Comparison of ENCODE assay signal across 22 cellular contexts in the genomic region with DNA sequence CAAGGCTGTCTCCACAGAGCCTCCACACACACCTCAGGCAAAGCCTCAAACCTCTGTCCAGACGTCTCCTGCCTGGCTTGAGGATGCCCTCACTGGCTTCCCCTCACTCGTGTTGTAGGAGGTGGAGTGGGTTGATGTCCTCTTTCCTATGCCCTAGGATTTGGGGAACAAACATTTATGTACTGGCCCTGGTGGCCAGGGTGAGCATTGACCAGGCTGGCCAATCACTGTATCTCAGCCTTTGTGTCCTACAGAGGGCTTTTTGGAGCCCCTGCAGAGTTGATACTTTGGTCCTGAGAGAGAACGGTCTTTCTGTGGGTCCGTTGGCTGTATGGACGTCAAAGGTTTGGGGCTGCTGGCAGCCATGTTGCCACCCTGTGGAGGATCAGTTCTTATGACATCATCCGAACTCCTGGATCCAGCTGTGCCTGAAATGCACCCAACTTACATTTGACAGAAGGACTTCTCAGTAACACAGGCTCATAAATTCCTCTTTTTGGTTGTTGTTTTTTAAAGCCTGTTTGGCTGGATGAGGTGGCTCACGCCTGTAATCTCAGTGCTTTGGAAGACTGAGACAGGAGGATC. TPM values are rescaled to one million over a fixed set of nuclear protein-coding genes. Genes with fewer than 3 reads are reported as not detected.
DNase-seq lines count a peak whose midpoint lies in the region; ATAC-seq and TF ChIP-seq lines count a peak whose summit lies in the region.
"Had no signal": no experiment of that assay in that cellular context is flagged by ENCODE, and none has a peak within 500 bp of the region (broad histone marks: within the 10 kb centered on the region; RNA-seq: fewer than 3 reads in every experiment).

No MANE protein-coding gene starts in this region.

- H3K27ac Mint-ChIP-seq in GM23338 (no peak overlapping the region), T-cell (peak overlapping the region in 1 of 2 donors; percentile 11)
- H3K27ac Mint-ChIP-seq: activated naive CD4-positive, alpha-beta T cell treated with anti-CD3 and anti-CD28 coated beads for 36 hours had no signal

- H3K14ac ChIP-seq in mesenchymal stem cell (ENCODE audit: low read length in 2 of 2) = no peak overlapping the region

- H3K4me3 ChIP-seq in BLaER1 (no peak overlapping the region), GM23338 (no peak overlapping the region), astrocyte of the spinal cord (ENCODE audit: low read depth, low read length) (no peak overlapping the region), osteoblast (ENCODE audit: insufficient read depth, low read length) (no peak overlapping the region), mesenchymal stem cell (ENCODE audit: insufficient read depth in 1 of 2, low read depth in 1 of 2, low read length in 2 of 2) (no peak overlapping the region), stomach (no peak overlapping the region), SJCRH30 (no peak overlapping the region)
- H3K4me3 ChIP-seq: coronary artery, gastroesophageal sphincter, mucosa of descending colon had no signal

- TF ChIP-seq EP300 in stomach (IDR thresholded peaks at IDR 0.05) = no peak

- H3K9me3 Mint-ChIP-seq in GM23338 (no peaks in the 10 kb centered on the region), T-cell (no peaks in the 10 kb centered on the region)
- H3K9me3 Mint-ChIP-seq: activated naive CD4-positive, alpha-beta T cell treated with anti-CD3 and anti-CD28 coated beads for 36 hours; stimulated activated memory B cell treated with anti-CD40 and anti-IgM and Interleukin-4, amounts not matched to agents 10 μg/mL and 1 μg/mL and 100 μg/mL, for 72 hours had no signal

- DNase-seq in GM23338 (ENCODE audit: low spot score) = peak; percentile 49
- no peak for DNase-seq in astrocyte of the spinal cord (ENCODE audit: low read depth, low spot score)
- peak; percentile 73 for DNase-seq in osteoblast (ENCODE audit: insufficient read length, low spot score, missing footprints)
- no peak for DNase-seq in mesenchymal stem cell
- no peak for DNase-seq in stomach
- DNase-seq in SJCRH30 = no peak
- no peak for DNase-seq in T-cell
- DNase-seq: activated CD4-positive, alpha-beta T cell treated with anti-CD3 and anti-CD28 coated beads for 48 hours; activated naive CD4-positive, alpha-beta T cell treated with anti-CD3 and anti-CD28 coated beads for 36 hours; activated T-cell treated with anti-CD3 and anti-CD28 coated beads for 4 hours; GDM1; mucosa of descending colon; NCI-H1417 treated with DMSO at 0.1 percent for 48 hours; NCI-H82; retina; stimulated activated CD4-positive, alpha-beta T cell treated with anti-CD3 and anti-CD28 coated beads, Interleukin-15, amount 100 ng/mL, for 24 hours; trophoblast cell had no signal

- intact Hi-C loops in stomach (cut with DNase I; ENCODE audit: low total_unique reads) = no loop called here

- H3K27me3 ChIP-seq in BLaER1 = no peaks in the 10 kb centered on the region
- no peaks in the 10 kb centered on the region for H3K27me3 ChIP-seq in GM23338 (ENCODE audit: insufficient read depth)
- no peaks in the 10 kb centered on the region for H3K27me3 ChIP-seq in osteoblast (ENCODE audit: insufficient read depth, low read length)
- H3K27me3 ChIP-seq in mesenchymal stem cell (ENCODE audit: control insufficient read depth in 1 of 2, insufficient read depth in 1 of 2, low read length in 2 of 2) = peaks cover 0 to 4% of the 10 kb centered on the region in 2 experiments
- peaks cover 0 to 5% (median 0%) of the 10 kb centered on the region in 3 donors for H3K27me3 ChIP-seq in stomach
- peaks cover 4% of the 10 kb centered on the region; the same call in 1 of the 2 replicates for H3K27me3 ChIP-seq in SJCRH30

- no peaks in the 10 kb centered on the region for H3K36me3 ChIP-seq in BLaER1
- no peaks in the 10 kb centered on the region for H3K36me3 ChIP-seq in GM23338 (ENCODE audit: insufficient read depth)
- no peaks in the 10 kb centered on the region for H3K36me3 ChIP-seq in osteoblast (ENCODE audit: insufficient read depth, low read length)
- no peaks in the 10 kb centered on the region for H3K36me3 ChIP-seq in mesenchymal stem cell (ENCODE audit: control insufficient read depth in 1 of 2, insufficient read depth in 2 of 2, low read depth in 1 of 2, low read length in 2 of 2)
- H3K36me3 ChIP-seq in stomach = no peaks in the 10 kb centered on the region
- no peaks in the 10 kb centered on the region for H3K36me3 ChIP-seq in SJCRH30
- H3K36me3 ChIP-seq: gastroesophageal sphincter had no signal

- H2BK15ac ChIP-seq in mesenchymal stem cell (ENCODE audit: low read depth, poor library complexity, severe bottlenecking) = no peak overlapping the region

- H3K18ac ChIP-seq in mesenchymal stem cell (ENCODE audit: low read depth in 1 of 2, low read length in 2 of 2) = no peak overlapping the region

- peak in 1 of 2 experiments; percentile 40; a peak in 2 of 4 replicates for TF ChIP-seq CTCF in GM23338 (conservative IDR thresholded peaks at IDR 0.05; ENCODE audit: low read depth in 2 of 2)
- TF ChIP-seq CTCF in astrocyte of the spinal cord (IDR thresholded peaks at IDR 0.05; ENCODE audit: low read depth, low read length) = peak; percentile 4
- TF ChIP-seq CTCF in osteoblast (IDR thresholded peaks at IDR 0.05; ENCODE audit: extremely low read depth, low read depth, low read length) = no peak
- TF ChIP-seq CTCF in stomach (IDR thresholded peaks at IDR 0.05) = no peak

- no peak overlapping the region for H2BK120ac ChIP-seq in mesenchymal stem cell (ENCODE audit: low read depth, low read length)

- no peak overlapping the region for H3K23ac ChIP-seq in mesenchymal stem cell (ENCODE audit: low read length in 2 of 2)

- no peak overlapping the region for H2BK12ac ChIP-seq in mesenchymal stem cell (ENCODE audit: low read length in 2 of 2)

- H4K91ac ChIP-seq in mesenchymal stem cell (ENCODE audit: low read length) = no peak overlapping the region

- in situ Hi-C loops in astrocyte of the spinal cord (cut with HindIII; ENCODE audit: low sequenced_read_pairs) = no loop called here

- no peak overlapping the region for H3K4ac ChIP-seq in mesenchymal stem cell (ENCODE audit: low read depth in 1 of 2, low read length in 2 of 2)

- H3F3A ChIP-seq in GM23338 (replicated peaks; ENCODE audit: low read depth) = no peaks in the 10 kb centered on the region

- H3K9ac ChIP-seq in BLaER1 = no peak overlapping the region
- H3K9ac ChIP-seq in mesenchymal stem cell (ENCODE audit: low read length) = no peak overlapping the region

- no peak for TF ChIP-seq POLR2A in stomach (IDR thresholded peaks at IDR 0.05)

- 0 out of 2 replicates have a peak, but pooled peaks cover 3% of the 10 kb centered on the region for H3K9me2 ChIP-seq in GM23338 (ENCODE audit: insufficient read depth)

- no peaks in the 10 kb centered on the region for H4K20me1 ChIP-seq in BLaER1
- no peaks in the 10 kb centered on the region for H4K20me1 ChIP-seq in GM23338 (replicated peaks; ENCODE audit: insufficient read depth)
- H4K20me1 ChIP-seq in osteoblast (ENCODE audit: insufficient read depth, low read length) = no peaks in the 10 kb centered on the region

- POLR2A ChIA-PET in T-cell (lab: Charles Lee) = no interaction called here

- H3K4me3 Mint-ChIP-seq in GM23338 = no peak overlapping the region
- H3K4me3 Mint-ChIP-seq in T-cell = no peak overlapping the region
- H3K4me3 Mint-ChIP-seq: activated naive CD4-positive, alpha-beta T cell treated with anti-CD3 and anti-CD28 coated beads for 36 hours; stimulated activated memory B cell treated with anti-CD40 and anti-IgM and Interleukin-4, amounts not matched to agents 10 μg/mL and 1 μg/mL and 100 μg/mL, for 72 hours had no signal

- 80% methylated on average over 6 of the region's 7 CpGs for WGBS in mesenchymal stem cell
- WGBS in stomach, 5 donors = 72 to 78% (median 74%) methylated on average over 7 of the region's 7 CpGs

- H4K8ac ChIP-seq in mesenchymal stem cell (ENCODE audit: low read length) = no peak overlapping the region

- H3K9me3 ChIP-seq in BLaER1 (no peaks in the 10 kb centered on the region), osteoblast (ENCODE audit: low read depth, low read length) (no peaks in the 10 kb centered on the region), mesenchymal stem cell (ENCODE audit: control insufficient read depth, low read length) (no peaks in the 10 kb centered on the region), stomach (no peaks in the 10 kb centered on the region), SJCRH30 (replicated peaks) (no peaks in the 10 kb centered on the region)
- H3K9me3 ChIP-seq: gastroesophageal sphincter, mucosa of descending colon had no signal

- no peak overlapping the region for H2AK5ac ChIP-seq in mesenchymal stem cell (ENCODE audit: low read length, severe bottlenecking)

- no peaks in the 10 kb centered on the region for H3K79me1 ChIP-seq in mesenchymal stem cell (replicated peaks; ENCODE audit: low read length, poor library complexity, severe bottlenecking)

- H3K4me1 ChIP-seq in BLaER1 (peaks cover 88% of the 10 kb centered on the region), GM23338 (ENCODE audit: insufficient read depth) (no peaks in the 10 kb centered on the region), osteoblast (ENCODE audit: insufficient read depth, low read length) (no peaks in the 10 kb centered on the region), mesenchymal stem cell (ENCODE audit: control insufficient read depth, insufficient read depth, low read depth, low read length) (no peaks in the 10 kb centered on the region), stomach (no peaks in the 10 kb centered on the region), SJCRH30 (peaks cover 9% of the 10 kb centered on the region)
- H3K4me1 ChIP-seq: gastroesophageal sphincter had no signal

- H3K27me3 Mint-ChIP-seq in GM23338 (ENCODE audit: insufficient read depth, low read depth, poor library complexity) (peaks cover 11% of the 10 kb centered on the region), T-cell (no peaks in the 10 kb centered on the region)
- H3K27me3 Mint-ChIP-seq: stimulated activated memory B cell treated with anti-CD40 and anti-IgM and Interleukin-4, amounts not matched to agents 10 μg/mL and 1 μg/mL and 100 μg/mL, for 72 hours had no signal

- H3K4me1 Mint-ChIP-seq in GM23338 (no peaks in the 10 kb centered on the region), T-cell (peaks cover 6 to 10% (median 8%) of the 10 kb centered on the region in 3 donors)

- 0 out of 2 replicates have a peak overlapping the region, but pooled peaks have one; percentile 9 for H2AFZ ChIP-seq in GM23338
- H2AFZ ChIP-seq in osteoblast (ENCODE audit: low read length) = no peak overlapping the region
- no peak overlapping the region for H2AFZ ChIP-seq in mesenchymal stem cell (ENCODE audit: low read depth, low read length)

- H3K27ac ChIP-seq in BLaER1 = peak overlapping the region; percentile 72
- H3K27ac ChIP-seq in GM23338 (ENCODE audit: low read depth) = no peak overlapping the region
- no peak overlapping the region for H3K27ac ChIP-seq in osteoblast (ENCODE audit: low read depth, low read length)
- no peak overlapping the region for H3K27ac ChIP-seq in mesenchymal stem cell (ENCODE audit: low read length, poor library complexity, severe bottlenecking)
- H3K27ac ChIP-seq in stomach = no peak overlapping the region
- H3K27ac ChIP-seq in SJCRH30 = no peak overlapping the region
- H3K27ac ChIP-seq: coronary artery, gastroesophageal sphincter had no signal

- ATAC-seq in GM23338 (peak; percentile 18; the same call in 2 of the 3 replicates), T-cell (replicated peaks in 1 of 4) (no peak)
- ATAC-seq: gastroesophageal sphincter; left lobe of liver; mucosa of descending colon; stimulated activated memory B cell treated with anti-CD40 and anti-IgM and Interleukin-4, amounts not matched to agents 10 μg/mL and 1 μg/mL and 100 μg/mL, for 72 hours had no signal

- no peak overlapping the region for H2BK5ac ChIP-seq in mesenchymal stem cell (ENCODE audit: low read depth, low read length, poor library complexity, severe bottlenecking)

- CTCF ChIA-PET in T-cell (lab: Charles Lee) = interaction anchor here in 1 of 2 donors (0.6 to 0.9 kb wide), 2 partner anchors 16 to 55 kb away, joined by 4 to 5 read pairs; no protein-coding TSS in a partner anchor

- peak overlapping the region; percentile 69 for H3K4me2 ChIP-seq in BLaER1
- H3K4me2 ChIP-seq in GM23338 = no peak overlapping the region
- no peak overlapping the region for H3K4me2 ChIP-seq in osteoblast (ENCODE audit: insufficient read depth, low read length)
- H3K4me2 ChIP-seq in mesenchymal stem cell (ENCODE audit: low read length, poor library complexity, severe bottlenecking) = no peak overlapping the region

- H3K79me2 ChIP-seq in GM23338 (replicated peaks; ENCODE audit: insufficient read depth) (no peaks in the 10 kb centered on the region), osteoblast (ENCODE audit: insufficient read depth, low read length) (no peaks in the 10 kb centered on the region)

- H3K36me3 Mint-ChIP-seq in GM23338 (ENCODE audit: low read depth) = no peaks in the 10 kb centered on the region
- no peaks in the 10 kb centered on the region for H3K36me3 Mint-ChIP-seq in T-cell
- H3K36me3 Mint-ChIP-seq: stimulated activated memory B cell treated with anti-CD40 and anti-IgM and Interleukin-4, amounts not matched to agents 10 μg/mL and 1 μg/mL and 100 μg/mL, for 72 hours had no signal

RNA-seq across cellular contexts. Expression of a gene that starts 2.3 kb away (rescaled TPM):
- 1.5 TPM in 2 replicates for total RNA-seq in GM23338 (2014; rRNA removed; shearing (Covaris generic))
- 0.54 and 0.73 TPM in 2 replicates for polyA plus RNA-seq in GM23338 (2016; fragmentation: Nextera tagmentation; extraction: Ambion mirVana)
- total RNA-seq in osteoblast = under 0.01 TPM in 1 of 2 replicates, not detected in the other
- polyA plus RNA-seq in mesenchymal stem cell (2013, experiment 1 of 2) = not detected
- 0.01 TPM for polyA plus RNA-seq in mesenchymal stem cell (2013, experiment 2 of 2)
- total RNA-seq in stomach = under 1 TPM in 1 of 5 donors, not detected in 4; 0.37 TPM
- polyA plus RNA-seq in stomach = under 1 TPM in 2 of 3 donors, not detected in 1; 0.23 to 0.25 TPM
- total RNA-seq in SJCRH30 (2014; rRNA removed; shearing (Covaris generic)) = 0.12 and 0.20 TPM in 2 replicates
- total RNA-seq in T-cell = 1 to 10 TPM in 1 of 5 donors, under 1 TPM in 4; 0.30 to 1.5 (median 0.90) TPM
- total RNA-seq: left lobe of liver had no signal

RNA-seq across cellular contexts. Expression of a gene that starts 23.7 kb away (rescaled TPM):
- total RNA-seq in GM23338 (2014; rRNA removed; shearing (Covaris generic)) = 58.9 and 64.5 TPM in 2 replicates
- 31.2 and 32.5 TPM in 2 replicates for polyA plus RNA-seq in GM23338 (2016; fragmentation: Nextera tagmentation; extraction: Ambion mirVana)
- 51.0 and 61.6 TPM in 2 replicates for total RNA-seq in osteoblast
- 48.8 TPM for polyA plus RNA-seq in mesenchymal stem cell (2013, experiment 1 of 2)
- polyA plus RNA-seq in mesenchymal stem cell (2013, experiment 2 of 2) = 54.1 TPM
- total RNA-seq in stomach = 10 to 100 TPM in 3 of 5 donors, 1 to 10 TPM in 2; 4.1 to 78.4 (median 22.8) TPM
- 10 to 100 TPM; 41.4 to 49.7 (median 46.4) TPM for polyA plus RNA-seq in stomach
- 56.7 and 57.8 TPM in 2 replicates for total RNA-seq in SJCRH30 (2014; rRNA removed; shearing (Covaris generic))
- total RNA-seq in T-cell = 10 to 100 TPM; 27.7 to 35.5 (median 30.3) TPM

RNA-seq across cellular contexts. Expression of a gene that starts 36.3 kb away (rescaled TPM):
- total RNA-seq in GM23338 (2014; rRNA removed; shearing (Covaris generic)) = 27.0 and 30.6 TPM in 2 replicates
- polyA plus RNA-seq in GM23338 (2016; fragmentation: Nextera tagmentation; extraction: Ambion mirVana) = 7.0 and 8.1 TPM in 2 replicates
- 11.9 and 13.0 TPM in 2 replicates for total RNA-seq in osteoblast
- polyA plus RNA-seq in mesenchymal stem cell (2013, experiment 1 of 2) = 15.4 TPM
- 15.4 TPM for polyA plus RNA-seq in mesenchymal stem cell (2013, experiment 2 of 2)
- total RNA-seq in stomach = 100 to 1,000 TPM in 1 of 5 donors, 10 to 100 TPM in 4; 12.7 to 203 (median 40.3) TPM
- 10 to 100 TPM in 2 of 3 donors, 1 to 10 TPM in 1; 9.3 to 11.5 (median 10.7) TPM for polyA plus RNA-seq in stomach
- 16.4 and 18.8 TPM in 2 replicates for total RNA-seq in SJCRH30 (2014; rRNA removed; shearing (Covaris generic))
- 10 to 100 TPM; 48.3 to 65.9 (median 64.1) TPM for total RNA-seq in T-cell

Comparison
In these comparisons a context has a peak if more than half of its experiments do, and no peak if none do; other contexts are left out.
1. DNase-seq: peak in GM23338 (single experiment) and osteoblast (single experiment); none in astrocyte of the spinal cord (single experiment), mesenchymal stem cell (single experiment), stomach (single experiment), SJCRH30 (0 of 2) and T-cell (0 of 34).